24 cellular contexts compared by ENCODE assay signal in genomic region chrY:14438395-14438794, GRCh38.
DNase-seq lines count a peak whose midpoint lies in the region; ATAC-seq, FAIRE-seq and TF ChIP-seq lines count a peak whose summit lies in the region.
"Had no signal": no experiment of that assay in that cellular context is flagged by ENCODE, and none has a peak within 500 bp of the region (broad histone marks: within the 10 kb centered on the region; RNA-seq: fewer than 3 reads in every experiment).

No MANE protein-coding gene starts in this region.

- no peaks in the 10 kb centered on the region for H3K4me1 ChIP-seq in mesendoderm (ENCODE audit: control insufficient read depth, low read depth, low read length)
- H3K4me1 ChIP-seq: A549; BE2C; BLaER1 treated with 17β-estradiol and CSF1 and Interleukin-3, amounts not matched to agents 10 nM and 100 nM had no signal

- H3K23ac ChIP-seq in mesendoderm (ENCODE audit: low read length): no peak overlapping the region

- peak overlapping the region; percentile 45 for H2BK5ac ChIP-seq in mesendoderm (ENCODE audit: low read length)

- TF ChIP-seq CTCF in bronchial epithelial cell (IDR thresholded peaks at IDR 0.05; ENCODE audit: insufficient read depth, low read length, severe bottlenecking) (no peak), epithelial cell of esophagus (IDR thresholded peaks at IDR 0.05; ENCODE audit: insufficient read depth, low read depth, low read length, missing control alignments) (no peak)

- H3K27me3 ChIP-seq in bronchial epithelial cell (ENCODE audit: control insufficient read depth, insufficient read depth, low read length) (no peaks in the 10 kb centered on the region), mesendoderm (ENCODE audit: insufficient read depth, low read length, poor library complexity) (no peaks in the 10 kb centered on the region)
- H3K27me3 ChIP-seq: BE2C; BLaER1 treated with 17β-estradiol and CSF1 and Interleukin-3, amounts not matched to agents 10 nM and 100 nM had no signal

- no peak overlapping the region for H3K27ac Mint-ChIP-seq in stimulated activated effector memory CD8-positive, alpha-beta T cell treated with anti-CD3 and anti-CD28 coated beads, Interleukin-12 subunit alpha, Interleukin-12 subunit beta, amount 100 ng/mL, for 72 hours
- H3K27ac Mint-ChIP-seq: CD14-positive monocyte; CD4-positive, alpha-beta T cell; CD8-positive, alpha-beta memory T cell; H9 had no signal

- DNase-seq in bronchial epithelial cell (ENCODE audit: low read depth): peak; percentile 83
- peak; percentile 67 for DNase-seq in epithelial cell of esophagus (ENCODE audit: low read depth)
- no peak for DNase-seq in mesendoderm
- no peak for DNase-seq in stimulated activated effector memory CD8-positive, alpha-beta T cell treated with anti-CD3 and anti-CD28 coated beads, Interleukin-12 subunit alpha, Interleukin-12 subunit beta, amount 100 ng/mL, for 72 hours (ENCODE audit: low spot score in 2 of 2)
- no peak for DNase-seq in COR-L47 (lab: John Stamatoyannopoulos, UW)
- DNase-seq: 8988T; ACHN; AML-193; BE2C; Calu3; CD4-positive, alpha-beta T cell; CD8-positive, alpha-beta memory T cell; DMS53; DMS79 treated with DMSO at 0.1 percent for 48 hours; GF-D8; GM23248; H9 had no signal

- H2BK120ac ChIP-seq in mesendoderm (ENCODE audit: low read depth, low read length): no peak overlapping the region

- no peak overlapping the region for H3K27ac ChIP-seq in mesendoderm (ENCODE audit: low read depth, low read length)
- H3K27ac ChIP-seq: A549; BLaER1 treated with 17β-estradiol and CSF1 and Interleukin-3, amounts not matched to agents 10 nM and 100 nM; GM23248 had no signal

- no peaks in the 10 kb centered on the region for H3K79me1 ChIP-seq in mesendoderm (ENCODE audit: low read length)

- no peak for ATAC-seq in stimulated activated effector memory CD8-positive, alpha-beta T cell treated with anti-CD3 and anti-CD28 coated beads, Interleukin-12 subunit alpha, Interleukin-12 subunit beta, amount 100 ng/mL, for 72 hours
- ATAC-seq in HG03135 (IDR thresholded peaks at IDR 0.05; ENCODE audit: unreplicated experiment): no peak
- ATAC-seq: A549, HCT116 had no signal

- no CpG with 5 or more reads among the region's 1 CpG for WGBS in mesendoderm (ENCODE audit: extremely low coverage, insufficient coverage, low lambda C conversion rate)

- no peaks in the 10 kb centered on the region for H3K4me1 Mint-ChIP-seq in stimulated activated effector memory CD8-positive, alpha-beta T cell treated with anti-CD3 and anti-CD28 coated beads, Interleukin-12 subunit alpha, Interleukin-12 subunit beta, amount 100 ng/mL, for 72 hours
- H3K4me1 Mint-ChIP-seq: CD14-positive monocyte; CD8-positive, alpha-beta memory T cell; H9 had no signal

- H3K36me3 Mint-ChIP-seq in stimulated activated effector memory CD8-positive, alpha-beta T cell treated with anti-CD3 and anti-CD28 coated beads, Interleukin-12 subunit alpha, Interleukin-12 subunit beta, amount 100 ng/mL, for 72 hours: no peaks in the 10 kb centered on the region
- H3K36me3 Mint-ChIP-seq: CD14-positive monocyte; CD8-positive, alpha-beta memory T cell had no signal

- FAIRE-seq in bronchial epithelial cell (lab: Jason Lieb, UNC): no peak
- FAIRE-seq: A549, GM12891, GM18507 had no signal

- no peak overlapping the region for H3K9ac ChIP-seq in mesendoderm (ENCODE audit: low read length)
- H3K9ac ChIP-seq: BLaER1 treated with 17β-estradiol and CSF1 and Interleukin-3, amounts not matched to agents 10 nM and 100 nM; GM23248 had no signal

- H4K8ac ChIP-seq in mesendoderm (ENCODE audit: low read depth, low read length): no peak overlapping the region

- no peak overlapping the region for H4K5ac ChIP-seq in mesendoderm (ENCODE audit: low read length)

- no peak overlapping the region for H2BK15ac ChIP-seq in mesendoderm (replicated peaks; ENCODE audit: low read depth)

- H2AK5ac ChIP-seq in mesendoderm (ENCODE audit: low read length): no peak overlapping the region

- H3K4me3 Mint-ChIP-seq in stimulated activated effector memory CD8-positive, alpha-beta T cell treated with anti-CD3 and anti-CD28 coated beads, Interleukin-12 subunit alpha, Interleukin-12 subunit beta, amount 100 ng/mL, for 72 hours: no peak overlapping the region
- H3K4me3 Mint-ChIP-seq: CD14-positive monocyte; CD4-positive, alpha-beta T cell; CD8-positive, alpha-beta memory T cell; H9 had no signal

- no peaks in the 10 kb centered on the region for H3K79me2 ChIP-seq in mesendoderm (ENCODE audit: control insufficient read depth, insufficient read depth, low read length)

- H3K4ac ChIP-seq in mesendoderm (ENCODE audit: low read depth, low read length): no peak overlapping the region

- H3K4me3 ChIP-seq in bronchial epithelial cell (ENCODE audit: low read depth, low read length) (no peak overlapping the region), epithelial cell of esophagus (ENCODE audit: low read length) (no peak overlapping the region), mesendoderm (ENCODE audit: low read length) (no peak overlapping the region)
- H3K4me3 ChIP-seq: A549; BLaER1 treated with 17β-estradiol and CSF1 and Interleukin-3, amounts not matched to agents 10 nM and 100 nM; GM23248 had no signal

- no peak overlapping the region for H3K4me2 ChIP-seq in mesendoderm (ENCODE audit: low read length)
- H3K4me2 ChIP-seq: A549; BLaER1 treated with 17β-estradiol and CSF1 and Interleukin-3, amounts not matched to agents 10 nM and 100 nM had no signal

- H3K36me3 ChIP-seq in bronchial epithelial cell (ENCODE audit: control insufficient read depth, insufficient read depth, low read length) (no peaks in the 10 kb centered on the region), mesendoderm (ENCODE audit: control insufficient read depth, insufficient read depth, low read length) (no peaks in the 10 kb centered on the region)
- H3K36me3 ChIP-seq: BE2C; BLaER1 treated with 17β-estradiol and CSF1 and Interleukin-3, amounts not matched to agents 10 nM and 100 nM had no signal

- peak overlapping the region; percentile 34 for H3K56ac ChIP-seq in mesendoderm (ENCODE audit: low read length)

- H3K18ac ChIP-seq in mesendoderm (ENCODE audit: low read length): no peak overlapping the region

- no peaks in the 10 kb centered on the region for H3K9me3 Mint-ChIP-seq in stimulated activated effector memory CD8-positive, alpha-beta T cell treated with anti-CD3 and anti-CD28 coated beads, Interleukin-12 subunit alpha, Interleukin-12 subunit beta, amount 100 ng/mL, for 72 hours
- H3K9me3 Mint-ChIP-seq: CD4-positive, alpha-beta T cell; CD8-positive, alpha-beta memory T cell; H9 had no signal

Comparison
In these comparisons a context has a peak if more than half of its experiments do, and no peak if none do; other contexts are left out.
1. DNase-seq: peak in bronchial epithelial cell (single experiment) and epithelial cell of esophagus (single experiment); none in mesendoderm (single experiment), stimulated activated effector memory CD8-positive, alpha-beta T cell treated with anti-CD3 and anti-CD28 coated beads, Interleukin-12 subunit alpha, Interleukin-12 subunit beta, amount 100 ng/mL, for 72 hours (0 of 2) and COR-L47 (single experiment).